In genomic region chr6:50272611-50273010, GRCh38 we compare ENCODE assay signal across 19 cellular contexts.
A peak's percentile ranks its signal among the peaks of the same experiment; 100 is the strongest.
DNase-seq lines count a peak whose midpoint lies in the region; FAIRE-seq lines count a peak whose summit lies in the region.
"Had no signal": no experiment of that assay in that cellular context is flagged by ENCODE, and none has a peak within 500 bp of the region (broad histone marks: within the 10 kb centered on the region; RNA-seq: fewer than 3 reads in every experiment).

No MANE protein-coding gene starts in this region.

- FAIRE-seq in HTR-8/SVneo (lab: Jason Lieb, UNC): no peak
- FAIRE-seq: A549, GM12892 had no signal

- in situ Hi-C loops in SK-MEL-5 (cut with HindIII; ENCODE audit: low pct_unique_long_range_greater_than_20kb, low sequenced_read_pairs): no loop called here

- DNase-seq in EL (peak; percentile 1), HTR-8/SVneo (ENCODE audit: insufficient read length, low spot score) (peak; percentile 19), SK-MEL-5 (ENCODE audit: low read depth, low spot score) (peak; percentile 16), islet precursor cell (peak; percentile 81), globus pallidus (ENCODE audit: low spot score) (no peak), cortex of kidney (lab: John Stamatoyannopoulos, UW) (no peak), AML-193 (lab: John Stamatoyannopoulos, UW) (no peak)
- DNase-seq: Calu3; CD8-positive, alpha-beta T cell; H7; Kasumi-1; NCI-H1105; NCI-H2081 treated with DMSO at 0.1 percent for 48 hours; NCI-H510A treated with DMSO at 0.1 percent for 48 hours; NCI-H82; OCI-M1; SIG-M5 had no signal

Comparison
In these comparisons a context has a peak if more than half of its experiments do, and no peak if none do; other contexts are left out.
1. DNase-seq: peak in EL (single experiment), HTR-8/SVneo (single experiment), SK-MEL-5 (single experiment) and islet precursor cell (single experiment); none in globus pallidus (single experiment), cortex of kidney (single experiment) and AML-193 (0 of 2).